In genomic region chr19:1063030-1063908, GRCh38 we compare ENCODE assay signal across 10 cellular contexts. TPM values are rescaled to one million over a fixed set of nuclear protein-coding genes. Genes with fewer than 3 reads are reported as not detected.
A peak's percentile ranks its signal among the peaks of the same experiment; 100 is the strongest.
DNase-seq lines count a peak whose midpoint lies in the region; ATAC-seq lines count a peak whose summit lies in the region.
"Had no signal": no experiment of that assay in that cellular context is flagged by ENCODE, and none has a peak within 500 bp of the region (broad histone marks: within the 10 kb centered on the region; RNA-seq: fewer than 3 reads in every experiment).

No MANE protein-coding gene starts in this region.

- peak overlapping the region in 1 of 3 donors; percentile 16 for H3K4me3 Mint-ChIP-seq in T-cell
- no peak overlapping the region for H3K4me3 Mint-ChIP-seq in activated naive CD8-positive, alpha-beta T cell treated with anti-CD3 and anti-CD28 coated beads, Interleukin-2, amount 50 U/mL, for 24 hours

- H3K36me3 Mint-ChIP-seq in T-cell: peaks cover 3% of the 10 kb centered on the region
- no peaks in the 10 kb centered on the region for H3K36me3 Mint-ChIP-seq in activated naive CD8-positive, alpha-beta T cell treated with anti-CD3 and anti-CD28 coated beads, Interleukin-2, amount 50 U/mL, for 24 hours (ENCODE audit: low read depth)

- POLR2A ChIA-PET in T-cell (lab: Charles Lee): no interaction called here

- H3K27ac Mint-ChIP-seq in T-cell: peak overlapping the region in 1 of 2 donors; percentile 16
- no peak overlapping the region for H3K27ac Mint-ChIP-seq in activated naive CD8-positive, alpha-beta T cell treated with anti-CD3 and anti-CD28 coated beads, Interleukin-2, amount 50 U/mL, for 24 hours

- DNase-seq in NCI-H1436 (lab: John Stamatoyannopoulos, UW) (peak; percentile 11), NCI-H1436 treated with DMSO at 0.1 percent for 48 hours (lab: John Stamatoyannopoulos, UW) (no peak), T-cell (peak in 31 of 34 experiments; percentile 47 to 80 (median 71)), medulla oblongata (ENCODE audit: extremely low spot score) (no peak), Kasumi-1 (lab: John Stamatoyannopoulos, UW) (no peak), NCI-H2171 treated with DMSO at 0.1 percent for 48 hours (lab: John Stamatoyannopoulos, UW) (no peak)
- DNase-seq in activated naive CD8-positive, alpha-beta T cell treated with anti-CD3 and anti-CD28 coated beads, Interleukin-2, amount 50 U/mL, for 24 hours: peak; percentile 65
- DNase-seq in stimulated activated CD4-positive, alpha-beta T cell treated with anti-CD3 and anti-CD28 coated beads, Interleukin-4, amount 100 ng/mL, for 1 hour: peak; percentile 57

- H3K9me3 Mint-ChIP-seq in T-cell: no peaks in the 10 kb centered on the region
- no peaks in the 10 kb centered on the region for H3K9me3 Mint-ChIP-seq in activated naive CD8-positive, alpha-beta T cell treated with anti-CD3 and anti-CD28 coated beads, Interleukin-2, amount 50 U/mL, for 24 hours

- ATAC-seq in T-cell (replicated peaks in 1 of 4): no peak
- ATAC-seq in activated naive CD8-positive, alpha-beta T cell treated with anti-CD3 and anti-CD28 coated beads, Interleukin-2, amount 50 U/mL, for 24 hours: no peak
- ATAC-seq: heart left ventricle, Panc1 had no signal

- peaks cover 24 to 30% (median 26%) of the 10 kb centered on the region in 3 donors for H3K4me1 Mint-ChIP-seq in T-cell
- H3K4me1 Mint-ChIP-seq in activated naive CD8-positive, alpha-beta T cell treated with anti-CD3 and anti-CD28 coated beads, Interleukin-2, amount 50 U/mL, for 24 hours: peaks cover 17% of the 10 kb centered on the region

- CTCF ChIA-PET in T-cell (lab: Charles Lee): no interaction called here

- H3K27me3 Mint-ChIP-seq in T-cell: no peaks in the 10 kb centered on the region
- no peaks in the 10 kb centered on the region for H3K27me3 Mint-ChIP-seq in activated naive CD8-positive, alpha-beta T cell treated with anti-CD3 and anti-CD28 coated beads, Interleukin-2, amount 50 U/mL, for 24 hours

RNA-seq across cellular contexts. Expression of gene ARHGAP45, which starts 3.7 kb away (rescaled TPM):
- 1,000 to 10,000 TPM in 3 of 5 donors, 100 to 1,000 TPM in 2; 729 to 1,130 (median 1,073) TPM for total RNA-seq in T-cell

RNA-seq across cellular contexts. Expression of gene ABCA7, which starts 23.4 kb away (rescaled TPM):
- 100 to 1,000 TPM; 166 to 217 (median 178) TPM for total RNA-seq in T-cell

RNA-seq across cellular contexts. Expression of gene POLR2E, which starts 31.9 kb away (rescaled TPM):
- total RNA-seq in T-cell: 100 to 1,000 TPM in 3 of 5 donors, 10 to 100 TPM in 2; 75.7 to 119 (median 101) TPM

RNA-seq across cellular contexts. Expression of gene CNN2, which starts 36.9 kb away (rescaled TPM):
- total RNA-seq in T-cell: 100 to 1,000 TPM; 239 to 385 (median 314) TPM

RNA-seq across cellular contexts. Expression of gene GPX4, which starts 40.5 kb away (rescaled TPM):
- total RNA-seq in T-cell: 100 to 1,000 TPM; 139 to 221 (median 196) TPM

Comparison
In these comparisons a context has a peak if more than half of its experiments do, and no peak if none do; other contexts are left out.
1. DNase-seq: peak in NCI-H1436 (single experiment), T-cell (31 of 34), activated naive CD8-positive, alpha-beta T cell treated with anti-CD3 and anti-CD28 coated beads, Interleukin-2, amount 50 U/mL, for 24 hours (single experiment) and stimulated activated CD4-positive, alpha-beta T cell treated with anti-CD3 and anti-CD28 coated beads, Interleukin-4, amount 100 ng/mL, for 1 hour (single experiment); none in NCI-H1436 treated with DMSO at 0.1 percent for 48 hours (single experiment), medulla oblongata (single experiment), Kasumi-1 (0 of 2) and NCI-H2171 treated with DMSO at 0.1 percent for 48 hours (single experiment).